Comparison of ENCODE assay signal across 12 cellular contexts in the genomic region with DNA sequence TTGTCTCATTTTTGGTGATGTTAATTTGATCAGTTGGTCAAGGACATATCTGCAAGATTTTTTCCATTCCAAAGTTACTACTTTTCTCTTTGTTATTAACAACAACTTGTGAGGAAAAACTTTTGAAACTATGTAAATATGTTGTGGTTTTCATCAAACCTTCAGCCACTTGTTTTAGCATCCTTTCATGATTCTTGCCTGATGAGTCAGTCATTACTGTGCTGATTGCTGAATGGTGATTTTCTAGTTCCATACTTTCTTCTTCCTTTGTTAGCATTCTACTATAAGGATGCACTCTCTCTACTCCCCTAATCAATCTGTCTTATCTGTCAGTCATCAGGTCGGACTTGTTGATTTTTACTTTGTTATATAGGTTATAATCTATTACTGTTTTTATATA. TPM values are rescaled to one million over a fixed set of nuclear protein-coding genes. Genes with fewer than 3 reads are reported as not detected.
A peak's percentile ranks its signal among the peaks of the same experiment; 100 is the strongest.
DNase-seq lines count a peak whose midpoint lies in the region; ATAC-seq and TF ChIP-seq lines count a peak whose summit lies in the region.
"Had no signal": no experiment of that assay in that cellular context is flagged by ENCODE, and none has a peak within 500 bp of the region (broad histone marks: within the 10 kb centered on the region; RNA-seq: fewer than 3 reads in every experiment).

No MANE protein-coding gene starts in this region.

- intact Hi-C loops in activated B cell treated with CpG ODN at 0.5 μM for 24 hours (cut with micrococcal nuclease), result no loop called here
- intact Hi-C loops in Right ventricle myocardium inferior (cut with DNase I), result no loop called here

- no peak for ATAC-seq in activated B cell treated with CpG ODN at 0.5 μM for 24 hours (ENCODE audit: low read depth)
- ATAC-seq in activated CD8-positive, alpha-beta memory T cell treated with anti-CD3 and anti-CD28 coated beads, Interleukin-2, amount 10 ng/mL, durations not matched to agents 7 days and 5 days, result no peak
- no peak for ATAC-seq in naive thymus-derived CD8-positive, alpha-beta T cell
- ATAC-seq in Right ventricle myocardium inferior, result no peak

- H3K27me3 Mint-ChIP-seq in activated B cell treated with CpG ODN at 0.5 μM for 24 hours, result no peaks in the 10 kb centered on the region
- H3K27me3 Mint-ChIP-seq in activated CD8-positive, alpha-beta memory T cell treated with anti-CD3 and anti-CD28 coated beads, Interleukin-2, amount 10 ng/mL, durations not matched to agents 7 days and 5 days, result no peaks in the 10 kb centered on the region
- H3K27me3 Mint-ChIP-seq in naive thymus-derived CD8-positive, alpha-beta T cell, result no peaks in the 10 kb centered on the region
- H3K27me3 Mint-ChIP-seq: activated naive CD4-positive, alpha-beta T cell treated with anti-CD3 and anti-CD28 coated beads, Interleukin-2, amount 50 U/mL, for 24 hours had no signal

- peaks cover 6% of the 10 kb centered on the region for H3K9me3 Mint-ChIP-seq in activated B cell treated with CpG ODN at 0.5 μM for 24 hours
- peaks cover 5% of the 10 kb centered on the region for H3K9me3 Mint-ChIP-seq in activated CD8-positive, alpha-beta memory T cell treated with anti-CD3 and anti-CD28 coated beads, Interleukin-2, amount 10 ng/mL, durations not matched to agents 7 days and 5 days (ENCODE audit: low read depth)
- H3K9me3 Mint-ChIP-seq in naive thymus-derived CD8-positive, alpha-beta T cell, result peaks cover 0 to 4% (median 2%) of the 10 kb centered on the region in 9 donors
- H3K9me3 Mint-ChIP-seq: activated naive CD4-positive, alpha-beta T cell treated with anti-CD3 and anti-CD28 coated beads, Interleukin-2, amount 50 U/mL, for 24 hours had no signal

- CTCF ChIA-PET in activated B cell treated with CpG ODN at 0.5 μM for 24 hours (lab: Charles Lee), result no interaction called here
- CTCF ChIA-PET in activated CD8-positive, alpha-beta memory T cell treated with anti-CD3 and anti-CD28 coated beads, Interleukin-2, amount 10 ng/mL, durations not matched to agents 7 days and 5 days (lab: Charles Lee), result no interaction called here

- H3K36me3 Mint-ChIP-seq in activated B cell treated with CpG ODN at 0.5 μM for 24 hours (ENCODE audit: low read depth), result peaks cover 86% of the 10 kb centered on the region
- peaks cover 84% of the 10 kb centered on the region for H3K36me3 Mint-ChIP-seq in activated CD8-positive, alpha-beta memory T cell treated with anti-CD3 and anti-CD28 coated beads, Interleukin-2, amount 10 ng/mL, durations not matched to agents 7 days and 5 days
- peaks cover 26 to 91% (median 63%) of the 10 kb centered on the region in 3 donors for H3K36me3 Mint-ChIP-seq in naive thymus-derived CD8-positive, alpha-beta T cell

- peak overlapping the region; percentile 19 for H3K27ac Mint-ChIP-seq in activated B cell treated with CpG ODN at 0.5 μM for 24 hours
- H3K27ac Mint-ChIP-seq in activated CD8-positive, alpha-beta memory T cell treated with anti-CD3 and anti-CD28 coated beads, Interleukin-2, amount 10 ng/mL, durations not matched to agents 7 days and 5 days, result no peak overlapping the region
- H3K27ac Mint-ChIP-seq in naive thymus-derived CD8-positive, alpha-beta T cell, result peak overlapping the region in 1 of 10 donors; percentile 6

- H3K4me1 Mint-ChIP-seq in activated B cell treated with CpG ODN at 0.5 μM for 24 hours, result peaks cover 27% of the 10 kb centered on the region
- H3K4me1 Mint-ChIP-seq in activated CD8-positive, alpha-beta memory T cell treated with anti-CD3 and anti-CD28 coated beads, Interleukin-2, amount 10 ng/mL, durations not matched to agents 7 days and 5 days, result peaks cover 37% of the 10 kb centered on the region
- peaks cover 16 to 58% (median 36%) of the 10 kb centered on the region in 4 donors for H3K4me1 Mint-ChIP-seq in naive thymus-derived CD8-positive, alpha-beta T cell

- TF ChIP-seq CTCF in AG09319 (IDR thresholded peaks at IDR 0.05; ENCODE audit: low read depth, low read length) (no peak), activated B cell treated with CpG ODN at 0.5 μM for 24 hours (IDR thresholded peaks at IDR 0.05) (no peak), fibroblast of the aortic adventitia (IDR thresholded peaks at IDR 0.05; ENCODE audit: insufficient read depth, low read length) (no peak)

- no peak overlapping the region for H3K4me3 Mint-ChIP-seq in activated B cell treated with CpG ODN at 0.5 μM for 24 hours
- H3K4me3 Mint-ChIP-seq in activated CD8-positive, alpha-beta memory T cell treated with anti-CD3 and anti-CD28 coated beads, Interleukin-2, amount 10 ng/mL, durations not matched to agents 7 days and 5 days, result no peak overlapping the region
- H3K4me3 Mint-ChIP-seq in naive thymus-derived CD8-positive, alpha-beta T cell, result no peak overlapping the region
- H3K4me3 Mint-ChIP-seq: activated naive CD4-positive, alpha-beta T cell treated with anti-CD3 and anti-CD28 coated beads, Interleukin-2, amount 50 U/mL, for 24 hours had no signal

- POLR2A ChIA-PET in activated B cell treated with CpG ODN at 0.5 μM for 24 hours (lab: Charles Lee), result no interaction called here
- POLR2A ChIA-PET in naive thymus-derived CD8-positive, alpha-beta T cell (lab: Charles Lee), result no interaction called here

- H3K4me3 ChIP-seq in fibroblast of the aortic adventitia (ENCODE audit: low read depth, low read length), result no peak overlapping the region
- H3K4me3 ChIP-seq: thyroid gland had no signal

- DNase-seq in AG09319 (ENCODE audit: extremely low read depth, low read depth) (peak; percentile 58), H4 (ENCODE audit: low spot score) (peak; percentile 45), activated B cell treated with CpG ODN at 0.5 μM for 24 hours (no peak), fibroblast of the aortic adventitia (ENCODE audit: low read depth) (peak; percentile 62), NCI-H446 (lab: John Stamatoyannopoulos, UW) (no peak), Right ventricle myocardium inferior (ENCODE audit: missing footprints) (no peak)
- DNase-seq in activated CD8-positive, alpha-beta memory T cell treated with anti-CD3 and anti-CD28 coated beads, Interleukin-2, amount 10 ng/mL, durations not matched to agents 7 days and 5 days, result no peak
- DNase-seq in naive thymus-derived CD8-positive, alpha-beta T cell, result no peak
- DNase-seq: KG1, NCI-H748 treated with DMSO at 0.1 percent for 48 hours, thyroid gland had no signal

RNA-seq across cellular contexts. Expression of gene TMEM87B, which starts 10.9 kb away (rescaled TPM):
- total RNA-seq in H4 (2014; rRNA removed; shearing (Covaris generic)), result 9.3 and 20.2 TPM in 2 replicates
- total RNA-seq in activated B cell treated with CpG ODN at 0.5 μM for 24 hours, result 19.8 and 20.0 TPM in 2 replicates
- total RNA-seq in fibroblast of the aortic adventitia (ENCODE audit: low replicate concordance), result 24.9 and 40.2 TPM in 2 replicates
- total RNA-seq in activated CD8-positive, alpha-beta memory T cell treated with anti-CD3 and anti-CD28 coated beads, Interleukin-2, amount 10 ng/mL, durations not matched to agents 7 days and 5 days, result 10 to 100 TPM; 19.1 to 19.7 TPM
- total RNA-seq in naive thymus-derived CD8-positive, alpha-beta T cell, result 10 to 100 TPM; 23.3 to 23.8 TPM
- 10 to 100 TPM in 1 of 3 donors, 1 to 10 TPM in 2; 7.0 to 11.8 (median 9.8) TPM for polyA plus RNA-seq in naive thymus-derived CD8-positive, alpha-beta T cell
- 6.5 TPM for total RNA-seq in Right ventricle myocardium inferior

Comparison
In these comparisons a context has a peak if more than half of its experiments do, and no peak if none do; other contexts are left out.
1. DNase-seq: peak in AG09319 (single experiment), H4 (single experiment) and fibroblast of the aortic adventitia (single experiment); none in activated B cell treated with CpG ODN at 0.5 μM for 24 hours (single experiment), activated CD8-positive, alpha-beta memory T cell treated with anti-CD3 and anti-CD28 coated beads, Interleukin-2, amount 10 ng/mL, durations not matched to agents 7 days and 5 days (single experiment), NCI-H446 (0 of 2), naive thymus-derived CD8-positive, alpha-beta T cell (0 of 10) and Right ventricle myocardium inferior (single experiment).